In the genomic region with DNA sequence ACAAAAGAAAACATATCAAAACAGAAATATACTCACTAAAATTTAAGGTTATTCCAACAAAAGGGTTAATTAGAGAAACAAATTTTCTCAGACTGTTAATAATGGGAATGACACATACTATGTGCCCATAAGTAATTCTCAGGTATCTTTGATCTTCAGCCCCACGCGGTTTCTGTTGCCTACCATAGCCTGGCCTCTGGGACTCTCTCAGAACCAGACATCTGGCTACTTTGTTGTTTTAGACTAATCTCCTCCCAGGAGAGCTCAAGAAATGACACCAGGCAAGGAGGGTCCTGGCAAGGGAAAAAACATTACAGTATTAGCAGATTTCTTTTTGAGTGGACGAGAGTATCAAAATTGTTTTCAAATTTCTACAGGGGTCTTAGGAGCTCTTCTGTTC, we compare ENCODE assay signal across 17 cellular contexts.
"Had no signal": no experiment of that assay in that cellular context is flagged by ENCODE, and none has a peak within 500 bp of the region (broad histone marks: within the 10 kb centered on the region; RNA-seq: fewer than 3 reads in every experiment).

No MANE protein-coding gene starts in this region.

- ATAC-seq: activated CD8-positive, alpha-beta T cell treated with anti-CD3 and anti-CD28 coated beads, Interleukin-2, amount 10 ng/mL, durations not matched to agents 7 days and 5 days; body of pancreas; stimulated activated effector memory CD8-positive, alpha-beta T cell treated with anti-CD3 and anti-CD28 coated beads, Interleukin-12 subunit alpha, Interleukin-12 subunit beta, amount 100 ng/mL, for 72 hours had no signal

- H3K27me3 ChIP-seq: body of pancreas, esophagus muscularis mucosa had no signal

- H3K27ac ChIP-seq: body of pancreas, coronary artery, esophagus muscularis mucosa, left ventricle myocardium inferior had no signal

- DNase-seq: activated CD4-positive, alpha-beta T cell treated with anti-CD3 and anti-CD28 coated beads, Interleukin-2, amount 10 ng/mL, durations not matched to agents 24 days and 14 days; activated CD4-positive, CD25-positive, alpha-beta regulatory T cell; activated CD8-positive, alpha-beta memory T cell treated with anti-CD3 and anti-CD28 coated beads, Interleukin-2, amount 50 U/mL, for 4 hours; activated CD8-positive, alpha-beta T cell treated with anti-CD3 and anti-CD28 coated beads, Interleukin-2, amount 10 ng/mL, durations not matched to agents 7 days and 5 days; activated gamma-delta T cell treated with Interleukin-2 at 50 U/mL for 16 hours; activated naive CD8-positive, alpha-beta T cell treated with anti-CD3 and anti-CD28 coated beads for 36 hours; amygdala; body of pancreas; central memory CD4-positive, alpha-beta T cell; left ventricle myocardium inferior; naive B cell; nucleus accumbens; posterior cingulate gyrus; retina had no signal

- H3K4me3 ChIP-seq: body of pancreas, coronary artery, esophagus muscularis mucosa, left ventricle myocardium inferior had no signal

- H3K27ac Mint-ChIP-seq: activated CD4-positive, alpha-beta T cell treated with anti-CD3 and anti-CD28 coated beads, Interleukin-2, amount 10 ng/mL, durations not matched to agents 24 days and 14 days; activated CD8-positive, alpha-beta T cell treated with anti-CD3 and anti-CD28 coated beads, Interleukin-2, amount 10 ng/mL, durations not matched to agents 7 days and 5 days; activated naive CD8-positive, alpha-beta T cell treated with anti-CD3 and anti-CD28 coated beads for 36 hours; naive B cell; stimulated activated effector memory CD8-positive, alpha-beta T cell treated with anti-CD3 and anti-CD28 coated beads, Interleukin-12 subunit alpha, Interleukin-12 subunit beta, amount 100 ng/mL, for 72 hours had no signal

- H3K4me1 ChIP-seq: body of pancreas, esophagus muscularis mucosa had no signal

- H3K36me3 Mint-ChIP-seq: stimulated activated effector memory CD8-positive, alpha-beta T cell treated with anti-CD3 and anti-CD28 coated beads, Interleukin-12 subunit alpha, Interleukin-12 subunit beta, amount 100 ng/mL, for 72 hours had no signal

- H3K9me3 ChIP-seq: body of pancreas had no signal

- H3K4me3 Mint-ChIP-seq: activated CD4-positive, alpha-beta T cell treated with anti-CD3 and anti-CD28 coated beads, Interleukin-2, amount 10 ng/mL, durations not matched to agents 24 days and 14 days; activated CD8-positive, alpha-beta T cell treated with anti-CD3 and anti-CD28 coated beads, Interleukin-2, amount 10 ng/mL, durations not matched to agents 7 days and 5 days; activated naive CD8-positive, alpha-beta T cell treated with anti-CD3 and anti-CD28 coated beads for 36 hours; naive B cell; stimulated activated effector memory CD8-positive, alpha-beta T cell treated with anti-CD3 and anti-CD28 coated beads, Interleukin-12 subunit alpha, Interleukin-12 subunit beta, amount 100 ng/mL, for 72 hours had no signal

- H3K27me3 Mint-ChIP-seq: activated CD4-positive, alpha-beta T cell treated with anti-CD3 and anti-CD28 coated beads, Interleukin-2, amount 10 ng/mL, durations not matched to agents 24 days and 14 days; activated naive CD8-positive, alpha-beta T cell treated with anti-CD3 and anti-CD28 coated beads for 36 hours; naive B cell had no signal
